Comparison of ENCODE assay signal across 10 cellular contexts in genomic region chr12:27012239-27012981, GRCh38. TPM values are rescaled to one million over a fixed set of nuclear protein-coding genes. Genes with fewer than 3 reads are reported as not detected.
DNase-seq lines count a peak whose midpoint lies in the region; ATAC-seq and TF ChIP-seq lines count a peak whose summit lies in the region.
"Had no signal": no experiment of that assay in that cellular context is flagged by ENCODE, and none has a peak within 500 bp of the region (broad histone marks: within the 10 kb centered on the region; RNA-seq: fewer than 3 reads in every experiment).

No MANE protein-coding gene starts in this region.

- ATAC-seq in body of pancreas, result peak; percentile 70
- no peak for ATAC-seq in naive thymus-derived CD4-positive, alpha-beta T cell
- ATAC-seq in omental fat pad (ENCODE audit: low FRiP score), result no peak
- ATAC-seq in GM21528 (IDR thresholded peaks at IDR 0.05; ENCODE audit: low FRiP score, unreplicated experiment), result no peak
- no peak for ATAC-seq in HG03159 (IDR thresholded peaks at IDR 0.05; ENCODE audit: unreplicated experiment)

- no peaks in the 10 kb centered on the region for H3K9me3 Mint-ChIP-seq in Caco-2 (ENCODE audit: unreplicated experiment)
- H3K9me3 Mint-ChIP-seq in naive thymus-derived CD4-positive, alpha-beta T cell, result no peaks in the 10 kb centered on the region

- WGBS in body of pancreas, 2 donors, result 25% methylated on average over 11 to 14 of the region's 14 CpGs

- H3K4me1 Mint-ChIP-seq in Caco-2 (ENCODE audit: low read depth, unreplicated experiment), result peaks cover 25% of the 10 kb centered on the region
- H3K4me1 Mint-ChIP-seq in naive thymus-derived CD4-positive, alpha-beta T cell, result peaks cover 29 to 71% (median 55%) of the 10 kb centered on the region in 7 donors

- H3K4me3 ChIP-seq in Caco-2 (ENCODE audit: low read depth, low read length) (no peak overlapping the region), body of pancreas (no peak overlapping the region)
- no peak overlapping the region for H3K4me3 ChIP-seq in naive thymus-derived CD4-positive, alpha-beta T cell (ENCODE audit: low read length)

- POLR2A ChIA-PET in Caco-2 (lab: Charles Lee), result interaction anchor here (1.6 kb wide), 1 partner anchor 10 kb away, joined by 11 read pairs; the partner anchor contains the start of gene MED21
- POLR2A ChIA-PET in naive thymus-derived CD4-positive, alpha-beta T cell (lab: Charles Lee), result interaction anchor here (0.7 to 3.8 kb wide), 5 partner anchors 11 to 902 kb away, joined by 3 to 34 read pairs (median 3); partner anchors contain the start of gene MED21

- no peaks in the 10 kb centered on the region for H3K27me3 ChIP-seq in Caco-2 (replicated peaks; ENCODE audit: control insufficient read depth, insufficient read depth, low read length)
- no peaks in the 10 kb centered on the region for H3K27me3 ChIP-seq in body of pancreas
- no peaks in the 10 kb centered on the region for H3K27me3 ChIP-seq in naive thymus-derived CD4-positive, alpha-beta T cell (ENCODE audit: control insufficient read depth in 2 of 2, insufficient read depth in 2 of 2, low read length in 2 of 2)

- no peaks in the 10 kb centered on the region for H3K27me3 Mint-ChIP-seq in Caco-2 (ENCODE audit: insufficient read depth, unreplicated experiment)
- no peaks in the 10 kb centered on the region for H3K27me3 Mint-ChIP-seq in naive thymus-derived CD4-positive, alpha-beta T cell

- H3K27ac Mint-ChIP-seq in Caco-2 (ENCODE audit: unreplicated experiment), result no peak overlapping the region
- H3K27ac Mint-ChIP-seq in naive thymus-derived CD4-positive, alpha-beta T cell, result peak overlapping the region in 3 of 9 donors; percentile 7 to 69 (median 26)

- H3K36me3 Mint-ChIP-seq in Caco-2 (ENCODE audit: insufficient read depth, unreplicated experiment), result peaks cover 6% of the 10 kb centered on the region
- peaks cover 0 to 16% (median 10%) of the 10 kb centered on the region in 5 donors for H3K36me3 Mint-ChIP-seq in naive thymus-derived CD4-positive, alpha-beta T cell

- intact Hi-C loops in Caco-2 (cut with micrococcal nuclease; ENCODE audit: unreplicated experiment), result loop anchor here (5.0 kb wide), 1 partner anchor 180 kb away; the partner anchor contains the start of gene ITPR2
- intact Hi-C loops in body of pancreas (cut with DNase I), result loop anchor here (10.0 kb wide), 1 partner anchor 292 kb away; no protein-coding TSS in a partner anchor
- intact Hi-C loops in naive thymus-derived CD4-positive, alpha-beta T cell (cut with micrococcal nuclease), result loop anchor here in 1 of 2 donors (10.0 kb wide), 1 partner anchor 898 kb away; no protein-coding TSS in a partner anchor

- no peaks in the 10 kb centered on the region for H3K9me3 ChIP-seq in Caco-2
- no peaks in the 10 kb centered on the region for H3K9me3 ChIP-seq in KOPT-K1 (ENCODE audit: insufficient read depth, low read length, poor library complexity, severe bottlenecking)
- no peaks in the 10 kb centered on the region for H3K9me3 ChIP-seq in body of pancreas
- H3K9me3 ChIP-seq in naive thymus-derived CD4-positive, alpha-beta T cell (ENCODE audit: control insufficient read depth in 2 of 3, low read length in 3 of 3), result no peaks in the 10 kb centered on the region

- CTCF ChIA-PET in Caco-2 (lab: Charles Lee), result interaction anchor here (0.7 to 2.1 kb wide), 2 partner anchors 93 to 868 kb away, joined by 4 to 15 read pairs; no protein-coding TSS in a partner anchor
- CTCF ChIA-PET in naive thymus-derived CD4-positive, alpha-beta T cell (lab: Charles Lee), result no interaction called here

- H3K27ac ChIP-seq in KOPT-K1 (ENCODE audit: low read depth, low read length, poor library complexity, severe bottlenecking) (peak overlapping the region; percentile 99), body of pancreas (peak overlapping the region; percentile 78 to 98 (median 94))
- H3K27ac ChIP-seq in naive thymus-derived CD4-positive, alpha-beta T cell (ENCODE audit: low read depth, low read length), result no peak overlapping the region

- H3K4me1 ChIP-seq in Caco-2 (peaks cover 18% of the 10 kb centered on the region), body of pancreas (peaks cover 61% of the 10 kb centered on the region)
- H3K4me1 ChIP-seq in naive thymus-derived CD4-positive, alpha-beta T cell (ENCODE audit: control insufficient read depth in 2 of 2, insufficient read depth in 2 of 2, low read length in 2 of 2), result peaks cover 24 to 29% of the 10 kb centered on the region in 2 donors

- no peak for DNase-seq in Caco-2
- DNase-seq in body of pancreas, result peak; percentile 64 to 81 (median 74)
- no peak for DNase-seq in naive thymus-derived CD4-positive, alpha-beta T cell
- no peak for DNase-seq in omental fat pad (ENCODE audit: low spot score)
- DNase-seq in NAMALWA (ENCODE audit: low spot score), result no peak
- DNase-seq: foreskin fibroblast, NCI-H2227 treated with DMSO at 0.1 percent for 48 hours had no signal

- H3K36me3 ChIP-seq in Caco-2 (ENCODE audit: control insufficient read depth, insufficient read depth, low read length) (no peaks in the 10 kb centered on the region), KOPT-K1 (ENCODE audit: insufficient read depth, low read length) (peaks cover 33% of the 10 kb centered on the region), body of pancreas (replicated peaks in 1 of 2; ENCODE audit: insufficient read depth in 1 of 2, low read depth in 2 of 2) (no peaks in the 10 kb centered on the region)
- H3K36me3 ChIP-seq in naive thymus-derived CD4-positive, alpha-beta T cell (ENCODE audit: control insufficient read depth in 2 of 3, insufficient read depth in 3 of 3, low read length in 3 of 3), result no peaks in the 10 kb centered on the region

- no TSS peak for BruUV-seq in Caco-2 (replicated peaks; lab: Mats Ljungman, UMichigan)

- H3K4me3 Mint-ChIP-seq in Caco-2 (ENCODE audit: unreplicated experiment), result peak overlapping the region; percentile 17
- peak overlapping the region; percentile 51 to 97 (median 91) for H3K4me3 Mint-ChIP-seq in naive thymus-derived CD4-positive, alpha-beta T cell

- TF ChIP-seq CTCF in Caco-2 (IDR thresholded peaks at IDR 0.05; ENCODE audit: insufficient read depth in 1 of 2, low read depth in 1 of 2, low read length in 1 of 2, severe bottlenecking in 1 of 2, unreplicated experiment in 1 of 2), result no peak
- peak in 1 of 7 experiments; percentile 1 for TF ChIP-seq CTCF in body of pancreas (IDR thresholded peaks at IDR 0.05)
- TF ChIP-seq CTCF in omental fat pad (IDR thresholded peaks at IDR 0.05), result no peak

- peak; percentile 26 to 91 (median 83) for TF ChIP-seq POLR2A in body of pancreas (IDR thresholded peaks at IDR 0.05)

RNA-seq across cellular contexts. Expression of gene TM7SF3, which starts 1.8 kb away (rescaled TPM):
- total RNA-seq in Caco-2 (2022) (82.9 and 83.0 TPM in 2 replicates), body of pancreas (100 to 1,000 TPM in 1 of 2 donors, 10 to 100 TPM in 1; 55.0 to 113 TPM), omental fat pad (10 to 100 TPM; 33.9 to 92.5 (median 62.4) TPM)
- total RNA-seq in naive thymus-derived CD4-positive, alpha-beta T cell, result 10 to 100 TPM; 24.4 to 57.3 (median 28.5) TPM
- 10 to 100 TPM; 56.3 to 61.7 TPM for polyA plus RNA-seq in naive thymus-derived CD4-positive, alpha-beta T cell

RNA-seq across cellular contexts. Expression of gene MED21, which starts 9.9 kb away (rescaled TPM):
- total RNA-seq in Caco-2 (2022), result 86.8 and 87.0 TPM in 2 replicates
- 10 to 100 TPM in 1 of 2 donors, 1 to 10 TPM in 1; 9.2 to 16.9 TPM for total RNA-seq in body of pancreas
- total RNA-seq in naive thymus-derived CD4-positive, alpha-beta T cell, result 10 to 100 TPM; 42.4 to 93.5 (median 72.9) TPM
- 10 to 100 TPM; 12.0 to 16.4 TPM for polyA plus RNA-seq in naive thymus-derived CD4-positive, alpha-beta T cell
- total RNA-seq in omental fat pad, result 10 to 100 TPM; 30.6 to 37.5 (median 33.4) TPM

Comparison
In these comparisons a context has a peak if more than half of its experiments do, and no peak if none do; other contexts are left out.
1. DNase-seq: peak in body of pancreas (4 of 4); none in Caco-2 (0 of 2), naive thymus-derived CD4-positive, alpha-beta T cell (0 of 9), omental fat pad (single experiment) and NAMALWA (single experiment).